In genomic region chr4:27048350-27049100, GRCh38 we compare ENCODE assay signal across 7 cellular contexts.
DNase-seq lines count a peak whose midpoint lies in the region; ATAC-seq and TF ChIP-seq lines count a peak whose summit lies in the region.

No MANE protein-coding gene starts in this region.

- no peak for ATAC-seq in HG02852 (IDR thresholded peaks at IDR 0.05; ENCODE audit: unreplicated experiment)
- ATAC-seq in HG03139 (IDR thresholded peaks at IDR 0.05; ENCODE audit: unreplicated experiment) = no peak

- H3K4me3 ChIP-seq in epithelial cell of esophagus (ENCODE audit: low read length) = no peak overlapping the region

- TF ChIP-seq CTCF in epithelial cell of esophagus (IDR thresholded peaks at IDR 0.05; ENCODE audit: insufficient read depth, low read depth, low read length, missing control alignments) = peak; percentile 66

- DNase-seq in G401 (ENCODE audit: low spot score) (peak; percentile 49), HS-5 (ENCODE audit: low read depth) (peak; percentile 15), RKO (ENCODE audit: low spot score) (peak; percentile 56), epithelial cell of esophagus (ENCODE audit: low read depth) (peak; percentile 28), non-pigmented ciliary epithelial cell (ENCODE audit: low read depth) (peak; percentile 1)

- in situ Hi-C loops in G401 (cut with HindIII; ENCODE audit: low sequenced_read_pairs) = no loop called here

Comparison
In these comparisons a context has a peak if more than half of its experiments do, and no peak if none do; other contexts are left out.
1. DNase-seq: peak in every context shown above with its lines; median percentile 56 in RKO; 49 in G401; 28 in epithelial cell of esophagus; 15 in HS-5; 1 in non-pigmented ciliary epithelial cell.